9 cellular contexts compared by ENCODE assay signal in genomic region chr7:100220833-100221718, GRCh38. TPM values are rescaled to one million over a fixed set of nuclear protein-coding genes. Genes with fewer than 3 reads are reported as not detected.
DNase-seq lines count a peak whose midpoint lies in the region; ATAC-seq, FAIRE-seq and TF ChIP-seq lines count a peak whose summit lies in the region.
"Had no signal": no experiment of that assay in that cellular context is flagged by ENCODE, and none has a peak within 500 bp of the region (broad histone marks: within the 10 kb centered on the region; RNA-seq: fewer than 3 reads in every experiment).

No MANE protein-coding gene starts in this region.

- 70% methylated on average over 18 of the region's 18 CpGs; no CpG with 5 or more reads in 1 of the 2 donors for WGBS in transverse colon (ENCODE audit: low coverage in 1 of 2), 2 donors

- TF ChIP-seq POLR2A in GM12892 (IDR thresholded peaks at IDR 0.05; ENCODE audit: low read depth, low read length) (peak; percentile 90), transverse colon (IDR thresholded peaks at IDR 0.05) (peak; percentile 48)

- intact Hi-C loops in left lung (cut with DNase I) (loop anchor here in 1 of 2 donors (5.0 kb wide), 1 partner anchor 84 kb away; no protein-coding TSS in a partner anchor), transverse colon (cut with DNase I; ENCODE audit: low total_unique reads) (loop anchor here (5.0 kb wide), 1 partner anchor 89 kb away; no protein-coding TSS in a partner anchor), ascending aorta (cut with DNase I) (no loop called here)

- ATAC-seq in HG02763 (IDR thresholded peaks at IDR 0.05; ENCODE audit: unreplicated experiment) (peak; percentile 45), left lung (peak; percentile 9)

- H3K36me3 ChIP-seq in left lung: peaks cover 0 to 14% of the 10 kb centered on the region in 2 donors
- no peaks in the 10 kb centered on the region for H3K36me3 ChIP-seq in transverse colon
- peaks cover 4 to 12% of the 10 kb centered on the region in 2 donors for H3K36me3 ChIP-seq in ascending aorta

- H3K4me3 ChIP-seq in left lung (peak overlapping the region in 1 of 2 donors; percentile 28), transverse colon (peak overlapping the region in 1 of 4 donors; percentile 35), ascending aorta (no peak overlapping the region)

- TF ChIP-seq CTCF in left lung (IDR thresholded peaks at IDR 0.05): no peak
- no peak for TF ChIP-seq CTCF in transverse colon (IDR thresholded peaks at IDR 0.05)
- TF ChIP-seq CTCF in HFFc6 (IDR thresholded peaks at IDR 0.05): no peak
- TF ChIP-seq CTCF in type B pancreatic cell (conservative IDR thresholded peaks at IDR 0.05): no peak
- TF ChIP-seq CTCF in ascending aorta (IDR thresholded peaks at IDR 0.05): no peak

- peak overlapping the region in 1 of 2 donors; percentile 34 for H3K27ac ChIP-seq in left lung
- peak overlapping the region; percentile 60 to 77 (median 70) for H3K27ac ChIP-seq in transverse colon
- peak overlapping the region in 1 of 2 donors; percentile 10 for H3K27ac ChIP-seq in ascending aorta

- no peaks in the 10 kb centered on the region for H3K27me3 ChIP-seq in left lung
- H3K27me3 ChIP-seq in transverse colon: no peaks in the 10 kb centered on the region
- H3K27me3 ChIP-seq in ascending aorta: no peaks in the 10 kb centered on the region

- H3K27me3 Mint-ChIP-seq in HFFc6 (ENCODE audit: insufficient read depth) (peaks cover 2% of the 10 kb centered on the region), type B pancreatic cell (no peaks in the 10 kb centered on the region)
- H3K27me3 Mint-ChIP-seq: dendritic cell treated with granulocyte-macrophage colony-stimulating factor and Interleukin-4, amounts not matched to agents 40 ng/mL and 50 ng/mL, for 4 days had no signal

- DNase-seq in GM12892 (ENCODE audit: insufficient read length): peak; percentile 60
- peak; percentile 86 for DNase-seq in activated CD4-positive, alpha-beta T cell treated with anti-CD3 and anti-CD28 coated beads for 48 hours
- peak in 1 of 2 donors; percentile 61 for DNase-seq in left lung
- DNase-seq in transverse colon: peak; percentile 68
- DNase-seq in HFFc6: no peak
- no peak for DNase-seq in type B pancreatic cell (ENCODE audit: extremely low spot score, unreplicated experiment)
- DNase-seq in ascending aorta (ENCODE audit: low spot score in 2 of 2): no peak

- H3K4me3 Mint-ChIP-seq in HFFc6 (no peak overlapping the region), type B pancreatic cell (no peak overlapping the region)
- H3K4me3 Mint-ChIP-seq: dendritic cell treated with granulocyte-macrophage colony-stimulating factor and Interleukin-4, amounts not matched to agents 40 ng/mL and 50 ng/mL, for 4 days had no signal

- H3K36me3 Mint-ChIP-seq in HFFc6 (ENCODE audit: low read depth) (no peaks in the 10 kb centered on the region), type B pancreatic cell (no peaks in the 10 kb centered on the region)

- H3K9me3 ChIP-seq in left lung (no peaks in the 10 kb centered on the region), transverse colon (no peaks in the 10 kb centered on the region), ascending aorta (no peaks in the 10 kb centered on the region)

- no peak for TF ChIP-seq EP300 in transverse colon (IDR thresholded peaks at IDR 0.05; ENCODE audit: low read depth)

- H3K27ac Mint-ChIP-seq in HFFc6 (no peak overlapping the region), type B pancreatic cell (no peak overlapping the region)
- H3K27ac Mint-ChIP-seq: dendritic cell treated with granulocyte-macrophage colony-stimulating factor and Interleukin-4, amounts not matched to agents 40 ng/mL and 50 ng/mL, for 4 days had no signal

- H3K4me1 ChIP-seq in left lung (no peaks in the 10 kb centered on the region), transverse colon (peaks cover 0 to 6% (median 0%) of the 10 kb centered on the region in 4 donors), ascending aorta (no peaks in the 10 kb centered on the region)

- FAIRE-seq in GM12892 (lab: Jason Lieb, UNC): peak; percentile 88

- in situ Hi-C loops in transverse colon (cut with MboI; ENCODE audit: low pct_ligation_motif_present in 1 of 4, low pct_unique_long_range_greater_than_20kb in 1 of 4, low sequenced_read_pairs in 3 of 4): no loop called here

- H3K4me1 Mint-ChIP-seq in HFFc6 (ENCODE audit: low read depth): peaks cover 9% of the 10 kb centered on the region
- H3K4me1 Mint-ChIP-seq in type B pancreatic cell (ENCODE audit: unreplicated experiment): no peaks in the 10 kb centered on the region

- H3K9me3 Mint-ChIP-seq in HFFc6: no peaks in the 10 kb centered on the region
- H3K9me3 Mint-ChIP-seq in type B pancreatic cell: no peaks in the 10 kb centered on the region
- H3K9me3 Mint-ChIP-seq: dendritic cell treated with granulocyte-macrophage colony-stimulating factor and Interleukin-4, amounts not matched to agents 40 ng/mL and 50 ng/mL, for 4 days had no signal

RNA-seq across cellular contexts. Expression of gene PVRIG, which starts 1.3 kb away (rescaled TPM):
- polyA plus RNA-seq in GM12892 (2012; ENCODE audit: missing spikeins): 3.9 TPM
- total RNA-seq in left lung: under 1 TPM; 0.41 to 0.42 TPM
- 1 to 10 TPM in 2 of 4 donors, not detected in 2; 2.2 to 4.3 TPM for total RNA-seq in transverse colon
- total RNA-seq in HFFc6 (2021; fragmentation: NEBNext Ultra II Directional; extraction: Animal tissue kit (Norgen Biotek cat#: 25700)): under 1 TPM in 4 of 6 experiments, not detected in 2; 0.51 to 0.87 (median 0.61) TPM
- total RNA-seq in type B pancreatic cell (ENCODE audit: low replicate concordance): not detected in 2 replicates
- 27.8 TPM for total RNA-seq in ascending aorta

RNA-seq across cellular contexts. Expression of gene STAG3, which starts 43.4 kb away (rescaled TPM):
- 353 TPM for polyA plus RNA-seq in GM12892 (2012; ENCODE audit: missing spikeins)
- total RNA-seq in left lung: 1 to 10 TPM in 1 of 2 donors, under 1 TPM in 1; 0.96 to 3.7 TPM
- 1 to 10 TPM in 2 of 4 donors, under 1 TPM in 1, not detected in 1; 0.96 to 9.4 (median 2.2) TPM for total RNA-seq in transverse colon
- total RNA-seq in HFFc6 (2021; fragmentation: NEBNext Ultra II Directional; extraction: Animal tissue kit (Norgen Biotek cat#: 25700)): under 1 TPM; 0.24 to 0.91 (median 0.43) TPM
- total RNA-seq in type B pancreatic cell (ENCODE audit: low replicate concordance): 1.6 and 1.7 TPM in 2 replicates
- not detected for total RNA-seq in ascending aorta

RNA-seq across cellular contexts. Expression of gene GPC2, which starts 43.9 kb away (rescaled TPM):
- 2.9 TPM for polyA plus RNA-seq in GM12892 (2012; ENCODE audit: missing spikeins)
- total RNA-seq in left lung (1 to 10 TPM; 2.5 to 3.5 TPM), transverse colon (10 to 100 TPM in 2 of 4 donors, 1 to 10 TPM in 1, not detected in 1; 3.5 to 17.2 (median 12.5) TPM), type B pancreatic cell (ENCODE audit: low replicate concordance) (20.6 and 53.3 TPM in 2 replicates), ascending aorta (not detected)
- 1 to 10 TPM in 3 of 6 experiments, under 1 TPM in 3; 0.57 to 1.4 (median 0.86) TPM for total RNA-seq in HFFc6 (2021; fragmentation: NEBNext Ultra II Directional; extraction: Animal tissue kit (Norgen Biotek cat#: 25700))

RNA-seq across cellular contexts. Expression of gene GAL3ST4, which starts 52.7 kb away (rescaled TPM):
- polyA plus RNA-seq in GM12892 (2012; ENCODE audit: missing spikeins): 1.7 TPM
- total RNA-seq in left lung (10 to 100 TPM; 17.1 to 18.9 TPM), transverse colon (1 to 10 TPM in 3 of 4 donors, not detected in 1; 2.0 to 5.1 (median 3.8) TPM), type B pancreatic cell (ENCODE audit: low replicate concordance) (7.2 and 7.4 TPM in 2 replicates), ascending aorta (3.5 TPM)
- total RNA-seq in HFFc6 (2021; fragmentation: NEBNext Ultra II Directional; extraction: Animal tissue kit (Norgen Biotek cat#: 25700)): 1 to 10 TPM; 5.1 to 8.6 (median 7.1) TPM

Comparison
In these comparisons a context has a peak if more than half of its experiments do, and no peak if none do; other contexts are left out.
1. DNase-seq: peak in GM12892 (single experiment), activated CD4-positive, alpha-beta T cell treated with anti-CD3 and anti-CD28 coated beads for 48 hours (single experiment) and transverse colon (single experiment); none in HFFc6 (single experiment), type B pancreatic cell (single experiment) and ascending aorta (0 of 2).